ENCODE assay signal across 8 cellular contexts in genomic region chr6:104525677-104526322, GRCh38.
DNase-seq lines count a peak whose midpoint lies in the region; ATAC-seq and TF ChIP-seq lines count a peak whose summit lies in the region.

No MANE protein-coding gene starts in this region.

- peak; percentile 99 for ATAC-seq in CD8-positive, alpha-beta T cell
- peak; percentile 99 for ATAC-seq in GM19452 (IDR thresholded peaks at IDR 0.05; ENCODE audit: unreplicated experiment)
- ATAC-seq in HG03558 (IDR thresholded peaks at IDR 0.05; ENCODE audit: extremely low read depth, unreplicated experiment) = peak; percentile 95

- H3K27me3 ChIP-seq in CD8-positive, alpha-beta T cell (ENCODE audit: insufficient read depth, low read length) = no peaks in the 10 kb centered on the region
- H3K27me3 ChIP-seq in endodermal cell (ENCODE audit: control insufficient read depth, insufficient read depth, low read length, poor library complexity, severe bottlenecking) (no peaks in the 10 kb centered on the region), mononuclear cell (ENCODE audit: insufficient read depth, low read length) (no peaks in the 10 kb centered on the region)

- TF ChIP-seq CTCF in CD8-positive, alpha-beta T cell (IDR thresholded peaks at IDR 0.05) = peak; percentile 88
- TF ChIP-seq CTCF in endodermal cell (conservative IDR thresholded peaks at IDR 0.05) = peak; percentile 96

- peak overlapping the region; percentile 71 for H3K4me3 Mint-ChIP-seq in CD8-positive, alpha-beta T cell
- H3K4me3 Mint-ChIP-seq in endodermal cell = no peak overlapping the region

- H3K4me1 Mint-ChIP-seq in CD8-positive, alpha-beta T cell (ENCODE audit: low read depth) = no peaks in the 10 kb centered on the region
- H3K4me1 Mint-ChIP-seq in endodermal cell = peaks cover 10% of the 10 kb centered on the region

- intact Hi-C loops in CD8-positive, alpha-beta T cell (cut with DNase I, micrococcal nuclease) = loop anchor here in 1 of 2 experiments (10.0 kb wide), 1 partner anchor 249 kb away; no protein-coding TSS in a partner anchor

- no peaks in the 10 kb centered on the region for H3K9me3 Mint-ChIP-seq in CD8-positive, alpha-beta T cell
- H3K9me3 Mint-ChIP-seq in endodermal cell = no peaks in the 10 kb centered on the region

- H3K27ac ChIP-seq in CD8-positive, alpha-beta T cell (ENCODE audit: low read depth, low read length) = no peak overlapping the region
- H3K27ac ChIP-seq in endodermal cell (ENCODE audit: low read depth, low read length) = no peak overlapping the region

- no peak overlapping the region for H3K4me3 ChIP-seq in CD8-positive, alpha-beta T cell (ENCODE audit: low read depth, low read length)
- H3K4me3 ChIP-seq in endodermal cell (ENCODE audit: low read length) (no peak overlapping the region), mononuclear cell (ENCODE audit: low read length) (peak overlapping the region; percentile 2)

- H3K36me3 ChIP-seq in CD8-positive, alpha-beta T cell (ENCODE audit: insufficient read depth, low read length) = no peaks in the 10 kb centered on the region
- H3K36me3 ChIP-seq in endodermal cell (ENCODE audit: control insufficient read depth, insufficient read depth, low read length) = no peaks in the 10 kb centered on the region

- POLR2A ChIA-PET in CD8-positive, alpha-beta T cell (lab: Charles Lee) = no interaction called here

- no peak overlapping the region for H3K27ac Mint-ChIP-seq in CD8-positive, alpha-beta T cell
- H3K27ac Mint-ChIP-seq in endodermal cell = no peak overlapping the region

- no peaks in the 10 kb centered on the region for H3K36me3 Mint-ChIP-seq in CD8-positive, alpha-beta T cell
- no peaks in the 10 kb centered on the region for H3K36me3 Mint-ChIP-seq in endodermal cell (ENCODE audit: low read depth)

- CTCF ChIA-PET in CD8-positive, alpha-beta T cell (lab: Charles Lee) = interaction anchor here (0.7 to 4.6 kb wide), 7 partner anchors 9 to 57 kb away, joined by 3 to 30 read pairs (median 4); no protein-coding TSS in a partner anchor

- H3K9ac ChIP-seq in endodermal cell (ENCODE audit: extremely low read depth, low read length, poor library complexity, severe bottlenecking) = no peak overlapping the region

- peak; percentile 6 to 70 (median 55) for DNase-seq in CD8-positive, alpha-beta T cell
- DNase-seq in NOMO-1 (lab: John Stamatoyannopoulos, UW; ENCODE audit: unreplicated experiment in 2 of 2) (peak; percentile 56 to 73), endodermal cell (peak; percentile 88)
- DNase-seq in activated CD8-positive, alpha-beta memory T cell treated with anti-CD3 and anti-CD28 coated beads for 48 hours (ENCODE audit: low read depth in 2 of 3, low spot score in 2 of 3) = peak; percentile 7 to 30 (median 27)
- DNase-seq in stimulated activated CD8-positive, alpha-beta memory T cell treated with anti-CD3 and anti-CD28 coated beads, Interleukin-4, amount 100 ng/mL, for 24 hours (ENCODE audit: low read depth) = peak; percentile 33

- 32 to 39% methylated on average over 12 to 15 of the region's 15 CpGs for WGBS in endodermal cell (ENCODE audit: insufficient coverage in 1 of 2, insufficient read length in 1 of 2), 2 experiments

- H3K4me1 ChIP-seq in CD8-positive, alpha-beta T cell (ENCODE audit: insufficient read depth, low read length) = no peaks in the 10 kb centered on the region
- no peaks in the 10 kb centered on the region for H3K4me1 ChIP-seq in endodermal cell (ENCODE audit: control insufficient read depth, insufficient read depth, low read length)
- H3K4me1 ChIP-seq in mononuclear cell (ENCODE audit: insufficient read depth, low read length) = no peaks in the 10 kb centered on the region

- H3K9me3 ChIP-seq in CD8-positive, alpha-beta T cell (ENCODE audit: low read length) = no peaks in the 10 kb centered on the region
- no peaks in the 10 kb centered on the region for H3K9me3 ChIP-seq in endodermal cell (ENCODE audit: control insufficient read depth, low read length)
- no peaks in the 10 kb centered on the region for H3K9me3 ChIP-seq in mononuclear cell (ENCODE audit: low read depth, low read length)

- peaks cover 15% of the 10 kb centered on the region for H3K27me3 Mint-ChIP-seq in CD8-positive, alpha-beta T cell (ENCODE audit: low read depth)
- no peaks in the 10 kb centered on the region for H3K27me3 Mint-ChIP-seq in endodermal cell (ENCODE audit: insufficient read depth)

Comparison
In these comparisons a context has a peak if more than half of its experiments do, and no peak if none do; other contexts are left out.
1. DNase-seq: peak in every context shown above with its lines; median percentile 88 in endodermal cell; 64 in NOMO-1; 55 in CD8-positive, alpha-beta T cell; 33 in stimulated activated CD8-positive, alpha-beta memory T cell treated with anti-CD3 and anti-CD28 coated beads, Interleukin-4, amount 100 ng/mL, for 24 hours; 27 in activated CD8-positive, alpha-beta memory T cell treated with anti-CD3 and anti-CD28 coated beads for 48 hours.